2 cellular contexts compared by ENCODE assay signal in genomic region chr10:113691381-113691780, GRCh38.
TF ChIP-seq lines count a peak whose summit lies in the region.

No MANE protein-coding gene starts in this region.

TF ChIP-seq in IMR-90, 13 proteins besides CTCF, POLR2A, EP300 and RAD21:
- TF ChIP-seq MAFK (IDR thresholded peaks at IDR 0.05; ENCODE audit: low read depth, low read length) (no peak), RCOR1 (IDR thresholded peaks at IDR 0.05; ENCODE audit: insufficient replicate concordance, low read length) (no peak), MAZ (IDR thresholded peaks at IDR 0.05; ENCODE audit: borderline replicate concordance, low read depth, low read length) (no peak), RFX5 (IDR thresholded peaks at IDR 0.05; ENCODE audit: low read depth, low read length) (no peak), NFE2L2 (IDR thresholded peaks at IDR 0.05; ENCODE audit: low read depth, low read length) (no peak), MXI1 (IDR thresholded peaks at IDR 0.05; ENCODE audit: borderline replicate concordance, low read depth, low read length) (no peak), BHLHE40 (IDR thresholded peaks at IDR 0.05; ENCODE audit: low read depth, low read length) (no peak), CEBPB (IDR thresholded peaks at IDR 0.05; ENCODE audit: low read depth, low read length) (no peak)

TF ChIP-seq in H1, 55 proteins besides CTCF, POLR2A, EP300 and RAD21:
- TF ChIP-seq SUZ12 (IDR thresholded peaks at IDR 0.05; ENCODE audit: low read length) = no peak
- no peak for TF ChIP-seq TAF1 (IDR thresholded peaks at IDR 0.05; ENCODE audit: low read depth, low read length)
- no peak for TF ChIP-seq CBX8 (IDR thresholded peaks at IDR 0.05; ENCODE audit: borderline replicate concordance, low read depth, low read length)
- no peak for TF ChIP-seq PHF8 (conservative IDR thresholded peaks at IDR 0.05; ENCODE audit: low read depth, low read length)
- no peak for TF ChIP-seq BRCA1 (IDR thresholded peaks at IDR 0.05; ENCODE audit: low read depth, low read length)
- no peak for TF ChIP-seq ATF2 (IDR thresholded peaks at IDR 0.05; ENCODE audit: low read length)
- no peak for TF ChIP-seq HDAC6 (IDR thresholded peaks at IDR 0.05; ENCODE audit: low read depth, low read length)
- no peak for TF ChIP-seq SP4 (IDR thresholded peaks at IDR 0.05; ENCODE audit: low read length)
- TF ChIP-seq GABPA (IDR thresholded peaks at IDR 0.05; ENCODE audit: borderline replicate concordance, insufficient read depth, low read length) = no peak
- TF ChIP-seq SIRT6 (IDR thresholded peaks at IDR 0.05; ENCODE audit: low read length) = no peak
- TF ChIP-seq POLR2AphosphoS5 (IDR thresholded peaks at IDR 0.05; ENCODE audit: low read depth, low read length) = no peak
- TF ChIP-seq KDM5A (IDR thresholded peaks at IDR 0.05; ENCODE audit: low read length) = no peak
- TF ChIP-seq SIN3A (conservative IDR thresholded peaks at IDR 0.05 in 1 of 2, IDR thresholded peaks at IDR 0.05 in 1 of 2; ENCODE audit: low read depth in 1 of 2, low read length in 2 of 2) = no peak
- TF ChIP-seq BCL11A (IDR thresholded peaks at IDR 0.05; ENCODE audit: low read depth in 2 of 2, low read length in 2 of 2) = no peak
